ENCODE assay signal across 12 cellular contexts in genomic region chr2:96195410-96196071, GRCh38. TPM values are rescaled to one million over a fixed set of nuclear protein-coding genes. Genes with fewer than 3 reads are reported as not detected.
DNase-seq lines count a peak whose midpoint lies in the region; ATAC-seq, FAIRE-seq and TF ChIP-seq lines count a peak whose summit lies in the region.
"Had no signal": no experiment of that assay in that cellular context is flagged by ENCODE, and none has a peak within 500 bp of the region (broad histone marks: within the 10 kb centered on the region; RNA-seq: fewer than 3 reads in every experiment).

No MANE protein-coding gene starts in this region.

- H4K20me1 ChIP-seq in astrocyte (ENCODE audit: insufficient read depth, low read length): peaks cover 74% of the 10 kb centered on the region

- no peaks in the 10 kb centered on the region for H3K27me3 ChIP-seq in AG04450 (ENCODE audit: control insufficient read depth, insufficient read depth, low read length)
- H3K27me3 ChIP-seq in astrocyte (ENCODE audit: insufficient read depth, low read length): no peaks in the 10 kb centered on the region
- no peaks in the 10 kb centered on the region for H3K27me3 ChIP-seq in left lung
- no peaks in the 10 kb centered on the region for H3K27me3 ChIP-seq in stomach

- H3K9ac ChIP-seq in astrocyte (ENCODE audit: low read length): no peak overlapping the region

- peaks cover 20% of the 10 kb centered on the region for H3K36me3 Mint-ChIP-seq in astrocyte (ENCODE audit: low read depth, unreplicated experiment)

- H3K27ac ChIP-seq in AG04450 (ENCODE audit: low read depth, low read length): peak overlapping the region; percentile 63
- no peak overlapping the region for H3K27ac ChIP-seq in astrocyte (ENCODE audit: low read depth, low read length)
- no peak overlapping the region for H3K27ac ChIP-seq in left lung
- H3K27ac ChIP-seq in stomach: no peak overlapping the region

- H3K4me1 ChIP-seq in astrocyte (ENCODE audit: insufficient read depth, low read length) (peaks cover 10% of the 10 kb centered on the region), left lung (peaks cover 17 to 32% of the 10 kb centered on the region in 2 donors), stomach (peaks cover 8 to 50% (median 21%) of the 10 kb centered on the region in 4 donors)

- H3K36me3 ChIP-seq in astrocyte (ENCODE audit: insufficient read depth, low read length) (peaks cover 25% of the 10 kb centered on the region), left lung (peaks cover 0 to 48% of the 10 kb centered on the region in 2 donors), stomach (peaks cover 32 to 50% (median 48%) of the 10 kb centered on the region in 4 donors)

- no peaks in the 10 kb centered on the region for H3K27me3 Mint-ChIP-seq in astrocyte (ENCODE audit: low read depth, unreplicated experiment)

- no peak overlapping the region for H3K27ac Mint-ChIP-seq in astrocyte (ENCODE audit: unreplicated experiment)

- POLR2A ChIA-PET in AG04450 (lab: Yijun Ruan, JAX): interaction anchor here (0.6 to 2.0 kb wide), 3 partner anchors 9 to 56 kb away, joined by 3 to 18 read pairs (median 6); partner anchors contain the start of gene STARD7

- intact Hi-C loops in left lung (cut with DNase I) (no loop called here), stomach (cut with DNase I; ENCODE audit: low total_unique reads) (no loop called here)

- TF ChIP-seq POLR2A in stomach (IDR thresholded peaks at IDR 0.05): no peak

- H3K9me3 ChIP-seq in AG04450 (ENCODE audit: control insufficient read depth, insufficient read depth, low read length) (no peaks in the 10 kb centered on the region), astrocyte (ENCODE audit: insufficient read depth, low read depth, low read length) (no peaks in the 10 kb centered on the region), left lung (no peaks in the 10 kb centered on the region), stomach (no peaks in the 10 kb centered on the region)

- no peak for FAIRE-seq in astrocyte (lab: Jason Lieb, UNC)

- no peak overlapping the region for H2AFZ ChIP-seq in astrocyte (ENCODE audit: low read depth, low read length)

- H3K4me3 Mint-ChIP-seq in astrocyte (ENCODE audit: unreplicated experiment): no peak overlapping the region

- peak; percentile 46 for ATAC-seq in left lung
- ATAC-seq: activated CD4-positive, CD25-positive, alpha-beta regulatory T cell treated with anti-CD3 and anti-CD28 coated beads, Interleukin-2, amount 50 U/mL, for 24 hours; SK-N-SH treated with all-trans-retinoic acid at 6 μM for 48 hours had no signal

- peak; percentile 73 for DNase-seq in AG04450 (ENCODE audit: low read depth, low spot score)
- DNase-seq in ELR (ENCODE audit: low read depth): peak; percentile 85
- DNase-seq in astrocyte (ENCODE audit: low read depth): peak; percentile 83
- no peak for DNase-seq in left lung
- no peak for DNase-seq in COR-L47 (lab: John Stamatoyannopoulos, UW)
- no peak for DNase-seq in stomach
- no peak for DNase-seq in CD1c-positive myeloid dendritic cell (ENCODE audit: extremely low spot score)
- DNase-seq in NCI-H524 (lab: John Stamatoyannopoulos, UW): no peak
- DNase-seq: activated gamma-delta T cell had no signal

- peaks cover 50% of the 10 kb centered on the region for H3K79me2 ChIP-seq in astrocyte (ENCODE audit: insufficient read depth, low read length)

- 62 to 75% (median 65%) methylated on average over 11 of the region's 11 CpGs for WGBS in stomach, 5 donors

- no peaks in the 10 kb centered on the region for H3K9me3 Mint-ChIP-seq in astrocyte (ENCODE audit: unreplicated experiment)

- no peak overlapping the region for H3K4me3 ChIP-seq in AG04450 (ENCODE audit: low read depth, low read length)
- no peak overlapping the region for H3K4me3 ChIP-seq in astrocyte (ENCODE audit: insufficient read depth, low read depth, low read length)
- no peak overlapping the region for H3K4me3 ChIP-seq in left lung
- H3K4me3 ChIP-seq in stomach: no peak overlapping the region

- peak overlapping the region; percentile 43 for H3K4me2 ChIP-seq in astrocyte (ENCODE audit: low read length)

- no peak for TF ChIP-seq EP300 in stomach (IDR thresholded peaks at IDR 0.05)

- CTCF ChIA-PET in AG04450 (lab: Charles Lee): interaction anchor here (4.5 kb wide), 1 partner anchor 21 kb away, joined by 17 read pairs; no protein-coding TSS in a partner anchor

- no peak for TF ChIP-seq CTCF in AG04450 (IDR thresholded peaks at IDR 0.05; ENCODE audit: low read depth, low read length)
- no peak for TF ChIP-seq CTCF in astrocyte (IDR thresholded peaks at IDR 0.05; ENCODE audit: insufficient read depth, low read depth, low read length)
- no peak for TF ChIP-seq CTCF in left lung (IDR thresholded peaks at IDR 0.05)
- TF ChIP-seq CTCF in stomach (IDR thresholded peaks at IDR 0.05): no peak

- H3K4me1 Mint-ChIP-seq in astrocyte (ENCODE audit: low read depth, unreplicated experiment): peaks cover 14% of the 10 kb centered on the region

RNA-seq across cellular contexts. Expression of gene STARD7, which starts 13.1 kb away (rescaled TPM):
- polyA plus RNA-seq in AG04450 (2011; rRNA removed): 84.2 and 106 TPM in 2 replicates
- polyA minus RNA-seq in AG04450 (2011; rRNA and poly(A)+ RNA removed): 63.6 and 77.1 TPM in 2 replicates
- 101 and 103 TPM in 2 replicates for total RNA-seq in astrocyte
- 100 to 1,000 TPM; 132 to 142 TPM for total RNA-seq in left lung
- total RNA-seq in stomach: 100 to 1,000 TPM in 2 of 5 donors, 10 to 100 TPM in 3; 30.3 to 165 (median 87.5) TPM
- polyA plus RNA-seq in stomach: 10 to 100 TPM; 34.6 to 46.4 (median 43.1) TPM

RNA-seq across cellular contexts. Expression of gene DUSP2, which starts 50.3 kb away (rescaled TPM):
- polyA plus RNA-seq in AG04450 (2011; rRNA removed) (0.94 and 1.0 TPM in 2 replicates), stomach (1 to 10 TPM; 3.6 to 6.1 (median 4.7) TPM)
- polyA minus RNA-seq in AG04450 (2011; rRNA and poly(A)+ RNA removed): 1.2 and 1.5 TPM in 2 replicates
- total RNA-seq in astrocyte (0.84 and 0.95 TPM in 2 replicates), left lung (1 to 10 TPM; 3.6 to 5.7 TPM), stomach (1 to 10 TPM; 4.0 to 9.4 (median 8.1) TPM)

RNA-seq across cellular contexts. Expression of gene ASTL, which starts 57.2 kb away (rescaled TPM):
- polyA plus RNA-seq in AG04450 (2011; rRNA removed): not detected in 2 replicates
- not detected in 2 replicates for polyA minus RNA-seq in AG04450 (2011; rRNA and poly(A)+ RNA removed)
- not detected in 2 replicates for total RNA-seq in astrocyte
- not detected for total RNA-seq in left lung
- total RNA-seq in stomach: not detected
- under 1 TPM in 1 of 3 donors, not detected in 2; 0.08 TPM for polyA plus RNA-seq in stomach
- total RNA-seq: chondrocyte had no signal

Comparison
In these comparisons a context has a peak if more than half of its experiments do, and no peak if none do; other contexts are left out.
1. DNase-seq: peak in AG04450 (single experiment), ELR (single experiment) and astrocyte (single experiment); none in left lung (0 of 2), COR-L47 (single experiment), stomach (single experiment), CD1c-positive myeloid dendritic cell (single experiment) and NCI-H524 (0 of 2).